In genomic region chr12:70556179-70556869, GRCh38 we compare ENCODE assay signal across 21 cellular contexts.
"Had no signal": no experiment of that assay in that cellular context is flagged by ENCODE, and none has a peak within 500 bp of the region (broad histone marks: within the 10 kb centered on the region; RNA-seq: fewer than 3 reads in every experiment).

No MANE protein-coding gene starts in this region.

- FAIRE-seq: frontal cortex, kidney had no signal

- H3K27me3 ChIP-seq: right atrium auricular region, stomach, vagina had no signal

- DNase-seq: activated CD4-positive, alpha-beta T cell treated with anti-CD3 and anti-CD28 coated beads, Interleukin-2, amount 50 U/mL, for 1 hour; activated CD8-positive, alpha-beta memory T cell treated with anti-CD3 and anti-CD28 coated beads, Interleukin-2, amount 50 U/mL, for 4 hours; activated naive CD4-positive, alpha-beta T cell treated with anti-CD3 and anti-CD28 coated beads for 36 hours; activated T-cell treated with anti-CD3 and anti-CD28 coated beads, Interleukin-2, amount 50 U/mL, for 4 hours; effector memory CD8-positive, alpha-beta T cell; hypothalamus; kidney; left ventricle myocardium inferior; mucosa of descending colon; naive thymus-derived CD4-positive, alpha-beta T cell; stimulated activated CD4-positive, alpha-beta T cell treated with anti-CD3 and anti-CD28 coated beads, Interleukin-15, amount 100 ng/mL, for 24 hours; stimulated activated CD4-positive, alpha-beta T cell treated with anti-CD3 and anti-CD28 coated beads, Interleukin-2, amount 100 ng/mL, for 48 hours; stomach; T-helper 1 cell; T-helper 9 cell had no signal

- H3K27ac ChIP-seq: left ventricle myocardium inferior, prostate gland, right atrium auricular region, skin epidermis, stomach, thoracic aorta, vagina had no signal
